8 cellular contexts compared by ENCODE assay signal in genomic region chr7:6636741-6637543, GRCh38. TPM values are rescaled to one million over a fixed set of nuclear protein-coding genes. Genes with fewer than 3 reads are reported as not detected.
A peak's percentile ranks its signal among the peaks of the same experiment; 100 is the strongest.
DNase-seq lines count a peak whose midpoint lies in the region; ATAC-seq lines count a peak whose summit lies in the region.

ZNF316 (plus strand) TSS chr7:6637318; CDS start chr7:6642410, 5,092 bp downstream.

- POLR2A ChIA-PET in naive thymus-derived CD8-positive, alpha-beta T cell (lab: Charles Lee): interaction anchor here (0.6 to 1.5 kb wide), 7 partner anchors 8 to 47 kb away, joined by 3 to 6 read pairs (median 3); partner anchors contain the start of gene INTS15

- H3K27me3 ChIP-seq in NT2/D1 (ENCODE audit: insufficient read depth, insufficient read length): no peaks in the 10 kb centered on the region

- H3K4me1 ChIP-seq in NT2/D1 (ENCODE audit: insufficient read depth, insufficient read length): peaks cover 9% of the 10 kb centered on the region

- peak within 1 kb of the TSS; percentile 88 for H3K4me3 Mint-ChIP-seq in activated T-cell treated with anti-CD3 and anti-CD28 coated beads, Interleukin-2, amount 50 U/mL, for 4 hours
- peak within 1 kb of the TSS; percentile 79 to 94 (median 88) for H3K4me3 Mint-ChIP-seq in naive thymus-derived CD8-positive, alpha-beta T cell
- H3K4me3 Mint-ChIP-seq in stimulated activated naive CD8-positive, alpha-beta T cell treated with anti-CD3 and anti-CD28 coated beads, Interleukin-15, Interleukin-2, amounts not matched to agents 100 ng/mL and 50 ng/mL, for 24 hours: peak within 1 kb of the TSS; percentile 86

- H3K27me3 Mint-ChIP-seq in activated T-cell treated with anti-CD3 and anti-CD28 coated beads, Interleukin-2, amount 50 U/mL, for 4 hours (ENCODE audit: low read depth): no peaks in the 10 kb centered on the region
- H3K27me3 Mint-ChIP-seq in naive thymus-derived CD8-positive, alpha-beta T cell: no peaks in the 10 kb centered on the region
- H3K27me3 Mint-ChIP-seq in stimulated activated naive CD8-positive, alpha-beta T cell treated with anti-CD3 and anti-CD28 coated beads, Interleukin-15, Interleukin-2, amounts not matched to agents 100 ng/mL and 50 ng/mL, for 24 hours: no peaks in the 10 kb centered on the region

- H3K9me3 ChIP-seq in NT2/D1 (ENCODE audit: insufficient read depth, low read length): 0 out of 2 replicates have a peak, but pooled peaks cover 4% of the 10 kb centered on the region

- peak; percentile 44 for DNase-seq in NCI-H82 (lab: John Stamatoyannopoulos, UW)
- DNase-seq in NCI-H82 treated with DMSO at 0.1 percent for 48 hours (lab: John Stamatoyannopoulos, UW; ENCODE audit: unreplicated experiment): no peak
- DNase-seq in NT2/D1 (ENCODE audit: low read depth, low spot score): no peak
- DNase-seq in activated T-cell treated with anti-CD3 and anti-CD28 coated beads, Interleukin-2, amount 50 U/mL, for 4 hours: peak; percentile 54
- peak; percentile 52 for DNase-seq in fibroblast of gingiva (ENCODE audit: low read depth)
- DNase-seq in naive thymus-derived CD8-positive, alpha-beta T cell: peak in 9 of 10 donors; percentile 21 to 75 (median 47)

- H3K4me1 Mint-ChIP-seq in activated T-cell treated with anti-CD3 and anti-CD28 coated beads, Interleukin-2, amount 50 U/mL, for 4 hours (ENCODE audit: low read depth): peaks cover 27% of the 10 kb centered on the region
- H3K4me1 Mint-ChIP-seq in naive thymus-derived CD8-positive, alpha-beta T cell: peaks cover 16 to 40% (median 38%) of the 10 kb centered on the region in 4 donors
- peaks cover 27% of the 10 kb centered on the region for H3K4me1 Mint-ChIP-seq in stimulated activated naive CD8-positive, alpha-beta T cell treated with anti-CD3 and anti-CD28 coated beads, Interleukin-15, Interleukin-2, amounts not matched to agents 100 ng/mL and 50 ng/mL, for 24 hours (ENCODE audit: low read depth)

- peak; percentile 61 for ATAC-seq in HG02852 (IDR thresholded peaks at IDR 0.05; ENCODE audit: unreplicated experiment)
- peak; percentile 71 to 74 for ATAC-seq in activated T-cell treated with anti-CD3 and anti-CD28 coated beads, Interleukin-2, amount 50 U/mL, for 4 hours
- ATAC-seq in naive thymus-derived CD8-positive, alpha-beta T cell: peak; percentile 58 to 67

- H3K4me3 ChIP-seq in NT2/D1 (ENCODE audit: insufficient read length, low read depth): peak within 1 kb of the TSS; percentile 73

- peak within 1 kb of the TSS; percentile 86 to 96 (median 92) for H3K27ac Mint-ChIP-seq in naive thymus-derived CD8-positive, alpha-beta T cell
- H3K27ac Mint-ChIP-seq in stimulated activated naive CD8-positive, alpha-beta T cell treated with anti-CD3 and anti-CD28 coated beads, Interleukin-15, Interleukin-2, amounts not matched to agents 100 ng/mL and 50 ng/mL, for 24 hours: peak within 1 kb of the TSS; percentile 87

- peaks cover 35% of the 10 kb centered on the region for H3K36me3 ChIP-seq in NT2/D1 (ENCODE audit: insufficient read depth, insufficient read length, low read length)

- no peaks in the 10 kb centered on the region for H3K9me3 Mint-ChIP-seq in activated T-cell treated with anti-CD3 and anti-CD28 coated beads, Interleukin-2, amount 50 U/mL, for 4 hours
- H3K9me3 Mint-ChIP-seq in naive thymus-derived CD8-positive, alpha-beta T cell: no peaks in the 10 kb centered on the region
- H3K9me3 Mint-ChIP-seq in stimulated activated naive CD8-positive, alpha-beta T cell treated with anti-CD3 and anti-CD28 coated beads, Interleukin-15, Interleukin-2, amounts not matched to agents 100 ng/mL and 50 ng/mL, for 24 hours: no peaks in the 10 kb centered on the region

- H3K9ac ChIP-seq in NT2/D1 (ENCODE audit: insufficient read length, low read depth): peak within 1 kb of the TSS; percentile 80

- H3K36me3 Mint-ChIP-seq in activated T-cell treated with anti-CD3 and anti-CD28 coated beads, Interleukin-2, amount 50 U/mL, for 4 hours (ENCODE audit: insufficient read depth): peaks cover 16% of the 10 kb centered on the region
- peaks cover 0 to 21% (median 2%) of the 10 kb centered on the region in 3 donors for H3K36me3 Mint-ChIP-seq in naive thymus-derived CD8-positive, alpha-beta T cell
- H3K36me3 Mint-ChIP-seq in stimulated activated naive CD8-positive, alpha-beta T cell treated with anti-CD3 and anti-CD28 coated beads, Interleukin-15, Interleukin-2, amounts not matched to agents 100 ng/mL and 50 ng/mL, for 24 hours (ENCODE audit: low read depth): peaks cover 31% of the 10 kb centered on the region

RNA-seq across cellular contexts. Expression of gene ZNF316, which starts in this region (rescaled TPM):
- 10 to 100 TPM; 30.9 to 32.6 (median 32.1) TPM for total RNA-seq in activated T-cell treated with anti-CD3 and anti-CD28 coated beads, Interleukin-2, amount 50 U/mL, for 4 hours
- 10 to 100 TPM; 65.5 to 77.9 TPM for total RNA-seq in naive thymus-derived CD8-positive, alpha-beta T cell
- 1 to 10 TPM in 2 of 3 donors, under 1 TPM in 1; 0.96 to 5.7 (median 1.8) TPM for polyA plus RNA-seq in naive thymus-derived CD8-positive, alpha-beta T cell

Comparison
In these comparisons a context has a peak if more than half of its experiments do, and no peak if none do; other contexts are left out.
1. DNase-seq: peak in NCI-H82 (single experiment), activated T-cell treated with anti-CD3 and anti-CD28 coated beads, Interleukin-2, amount 50 U/mL, for 4 hours (single experiment), fibroblast of gingiva (single experiment) and naive thymus-derived CD8-positive, alpha-beta T cell (9 of 10); none in NCI-H82 treated with DMSO at 0.1 percent for 48 hours (single experiment) and NT2/D1 (single experiment).
2. Peak in every context shown above with its lines, with median percentiles within 50 percentile points of each other: ATAC-seq and H3K4me3 Mint-ChIP-seq.